ENCODE assay signal across 15 cellular contexts in the genomic region with DNA sequence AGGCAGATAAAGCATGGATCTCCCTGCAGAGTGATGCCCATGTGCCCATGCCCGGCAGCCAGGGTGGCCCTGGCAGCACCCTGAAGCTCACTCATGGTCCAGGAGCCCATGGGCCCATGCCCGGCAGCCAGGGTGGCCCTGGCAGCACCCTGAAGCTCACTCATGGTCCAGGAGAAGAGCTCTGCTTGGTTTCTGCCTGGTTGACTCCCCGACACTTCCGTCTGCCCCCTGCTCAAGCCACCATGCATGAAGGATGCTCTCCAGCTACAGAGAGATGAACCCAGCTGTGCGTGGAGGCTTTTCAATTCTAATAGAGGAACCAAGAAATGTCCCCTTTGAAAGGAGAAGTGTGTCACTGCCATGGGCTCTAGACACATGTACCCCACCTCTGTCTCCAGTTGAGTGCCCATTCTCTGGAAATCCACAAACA. TPM values are rescaled to one million over a fixed set of nuclear protein-coding genes. Genes with fewer than 3 reads are reported as not detected.
DNase-seq lines count a peak whose midpoint lies in the region; ATAC-seq, FAIRE-seq and TF ChIP-seq lines count a peak whose summit lies in the region.
"Had no signal": no experiment of that assay in that cellular context is flagged by ENCODE, and none has a peak within 500 bp of the region (broad histone marks: within the 10 kb centered on the region; RNA-seq: fewer than 3 reads in every experiment).

No MANE protein-coding gene starts in this region.

- no peaks in the 10 kb centered on the region for H3K4me1 ChIP-seq in small intestine (ENCODE audit: control insufficient read depth in 2 of 2, insufficient read depth in 1 of 2, low read depth in 1 of 2, low read length in 1 of 2)

- DNase-seq in NAMALWA (ENCODE audit: low spot score) (peak; percentile 83), HEK293T (ENCODE audit: extremely low spot score) (no peak), SKM-1 treated with dmso at 0.1 percent for 144 hours (lab: John Stamatoyannopoulos, UW; ENCODE audit: unreplicated experiment) (no peak), NCI-H748 (lab: John Stamatoyannopoulos, UW; ENCODE audit: unreplicated experiment) (no peak), small intestine (no peak)
- DNase-seq: activated CD4-positive, alpha-beta T cell treated with anti-CD3 and anti-CD28 coated beads for 36 hours; effector CD4-positive, alpha-beta T cell; heart right ventricle; mesendoderm; NCI-H1930 had no signal

- H3K36me3 ChIP-seq in small intestine (ENCODE audit: control insufficient read depth in 2 of 2, insufficient read depth in 2 of 2, low read length in 2 of 2): no peaks in the 10 kb centered on the region
- H3K36me3 ChIP-seq: heart right ventricle, right atrium auricular region had no signal

- ATAC-seq in GM19397 (IDR thresholded peaks at IDR 0.05; ENCODE audit: unreplicated experiment) (peak; percentile 59), HG02885 (IDR thresholded peaks at IDR 0.05; ENCODE audit: poor library complexity, unreplicated experiment) (peak; percentile 80)
- ATAC-seq: activated CD4-positive, alpha-beta T cell treated with anti-CD3 and anti-CD28 coated beads for 36 hours; heart right ventricle had no signal

- FAIRE-seq in small intestine (lab: Jason Lieb, UNC): no peak

- no peak for TF ChIP-seq CTCF in GM12875 (IDR thresholded peaks at IDR 0.05; ENCODE audit: borderline replicate concordance, insufficient read depth, low read depth, low read length)

- H3K27ac ChIP-seq in small intestine (ENCODE audit: low read depth in 1 of 2, low read length in 1 of 2): no peak overlapping the region
- H3K27ac ChIP-seq: heart right ventricle, right atrium auricular region had no signal

- 81 to 89% (median 85%) methylated on average over 5 of the region's 5 CpGs for WGBS in small intestine, 3 donors

- no peaks in the 10 kb centered on the region for H3K9me3 ChIP-seq in small intestine (ENCODE audit: control insufficient read depth, low read depth)
- H3K9me3 ChIP-seq: heart right ventricle, right atrium auricular region had no signal

- POLR2A ChIA-PET in HEK293T (lab: Yijun Ruan, JAX): no interaction called here

- H3K4me3 ChIP-seq in GM12875 (ENCODE audit: low read depth, low read length) (peak overlapping the region; percentile 21), small intestine (ENCODE audit: low read depth in 1 of 2, low read length in 2 of 2) (no peak overlapping the region)
- H3K4me3 ChIP-seq: heart right ventricle, right atrium auricular region had no signal

- CTCF ChIA-PET in HEK293T (lab: Yijun Ruan, JAX): no interaction called here

- no peaks in the 10 kb centered on the region for H3K27me3 ChIP-seq in small intestine (ENCODE audit: control insufficient read depth in 2 of 2, insufficient read depth in 2 of 2, low read length in 2 of 2)
- H3K27me3 ChIP-seq: heart right ventricle, right atrium auricular region had no signal

TF ChIP-seq in HEK293T, 16 proteins besides CTCF, POLR2A, EP300 and RAD21:
- no peak for TF ChIP-seq NFRKB (IDR thresholded peaks at IDR 0.05)
- TF ChIP-seq L3MBTL2 (conservative IDR thresholded peaks at IDR 0.05): no peak
- TF ChIP-seq BHLHE40 (IDR thresholded peaks at IDR 0.05; ENCODE audit: borderline replicate concordance): no peak
- TF ChIP-seq LEF1 (IDR thresholded peaks at IDR 0.05; ENCODE audit: borderline replicate concordance): no peak
- TF ChIP-seq SP1 (IDR thresholded peaks at IDR 0.05): no peak
- no peak for TF ChIP-seq FOXK2 (IDR thresholded peaks at IDR 0.05)
- TF ChIP-seq HDGF (IDR thresholded peaks at IDR 0.05; ENCODE audit: borderline replicate concordance): no peak
- no peak for TF ChIP-seq ARNT (IDR thresholded peaks at IDR 0.05)
- TF ChIP-seq ELF4 (IDR thresholded peaks at IDR 0.05): no peak
- TF ChIP-seq, protein P1, sequence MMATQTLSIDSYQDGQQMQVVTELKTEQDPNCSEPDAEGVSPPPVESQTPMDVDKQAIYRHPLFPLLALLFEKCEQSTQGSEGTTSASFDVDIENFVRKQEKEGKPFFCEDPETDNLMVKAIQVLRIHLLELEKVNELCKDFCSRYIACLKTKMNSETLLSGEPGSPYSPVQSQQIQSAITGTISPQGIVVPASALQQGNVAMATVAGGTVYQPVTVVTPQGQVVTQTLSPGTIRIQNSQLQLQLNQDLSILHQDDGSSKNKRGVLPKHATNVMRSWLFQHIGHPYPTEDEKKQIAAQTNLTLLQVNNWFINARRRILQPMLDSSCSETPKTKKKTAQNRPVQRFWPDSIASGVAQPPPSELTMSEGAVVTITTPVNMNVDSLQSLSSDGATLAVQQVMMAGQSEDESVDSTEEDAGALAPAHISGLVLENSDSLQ (IDR thresholded peaks at IDR 0.05): no peak
- no peak for TF ChIP-seq FOXM1 (IDR thresholded peaks at IDR 0.05; ENCODE audit: borderline replicate concordance)
- TF ChIP-seq TARDBP (IDR thresholded peaks at IDR 0.05): no peak
- TF ChIP-seq SUZ12 (IDR thresholded peaks at IDR 0.05): no peak
- no peak for TF ChIP-seq FOXA1 (IDR thresholded peaks at IDR 0.05)

RNA-seq across cellular contexts. Expression of a gene that starts 8.7 kb away (rescaled TPM):
- polyA plus RNA-seq in small intestine: under 1 TPM in 1 of 3 donors, not detected in 2; 0.45 TPM
- polyA plus RNA-seq: CD14-positive monocyte had no signal

RNA-seq across cellular contexts. Expression of a gene that starts 33.9 kb away (rescaled TPM):
- polyA plus RNA-seq in small intestine: 10 to 100 TPM; 39.4 to 55.9 (median 49.6) TPM

RNA-seq across cellular contexts. Expression of a gene that starts 34.0 kb away (rescaled TPM):
- 100 to 1,000 TPM in 2 of 3 donors, 10 to 100 TPM in 1; 88.0 to 177 (median 125) TPM for polyA plus RNA-seq in small intestine

RNA-seq across cellular contexts. Expression of a gene that starts 41.0 kb away (rescaled TPM):
- polyA plus RNA-seq in small intestine: 10 to 100 TPM in 1 of 3 donors, under 1 TPM in 2; 0.67 to 18.6 (median 0.81) TPM
- polyA plus RNA-seq: CD14-positive monocyte had no signal

RNA-seq across cellular contexts. Expression of a gene that starts 49.2 kb away (rescaled TPM):
- polyA plus RNA-seq in small intestine: 10 to 100 TPM; 51.7 to 65.5 (median 57.3) TPM
